2 cellular contexts compared by ENCODE assay signal in genomic region chr1:205270764-205271163, GRCh38.
TF ChIP-seq lines count a peak whose summit lies in the region.

No MANE protein-coding gene starts in this region.

TF ChIP-seq in SK-N-SH, 30 proteins besides CTCF, POLR2A, EP300 and RAD21 (continued from another document):
- TF ChIP-seq ZBTB33 (IDR thresholded peaks at IDR 0.05; ENCODE audit: borderline replicate concordance, low read depth) (no peak), NFIC (IDR thresholded peaks at IDR 0.05; ENCODE audit: borderline replicate concordance) (no peak), FOXJ3 (CRISPR knock-in tag; IDR thresholded peaks at IDR 0.05) (no peak), TEAD4 (IDR thresholded peaks at IDR 0.05; ENCODE audit: borderline replicate concordance, insufficient read depth) (no peak), RXRA (IDR thresholded peaks at IDR 0.05; ENCODE audit: borderline replicate concordance, low read depth) (no peak), USF2 (IDR thresholded peaks at IDR 0.05; ENCODE audit: borderline replicate concordance, low read depth, low read length) (no peak), POLR2AphosphoS5 (IDR thresholded peaks at IDR 0.05; ENCODE audit: low read depth, low read length) (no peak), PBX3 (IDR thresholded peaks at IDR 0.05) (no peak), TCF12 (IDR thresholded peaks at IDR 0.05) (no peak), MEF2A (IDR thresholded peaks at IDR 0.05; ENCODE audit: borderline replicate concordance, low read depth) (no peak; the same call in 1 of the 2 replicates), ELF1 (IDR thresholded peaks at IDR 0.05) (no peak), JUND (IDR thresholded peaks at IDR 0.05) (no peak), REST (IDR thresholded peaks at IDR 0.05; ENCODE audit: low read depth, low read length) (no peak), MXI1 (IDR thresholded peaks at IDR 0.05; ENCODE audit: low read depth, low read length) (no peak)
TF ChIP-seq in SK-N-SH: peak in this region for 0.

TF ChIP-seq in SK-N-SH treated with all-trans-retinoic acid at 6 μM for 48 hours, 23 proteins besides CTCF, POLR2A, EP300 and RAD21 (continued from another document):
- TF ChIP-seq TSHZ2 (CRISPR knock-in tag; IDR thresholded peaks at IDR 0.05), result no peak
- no peak for TF ChIP-seq CSRNP3 (CRISPR knock-in tag; IDR thresholded peaks at IDR 0.05)
- TF ChIP-seq RARB (CRISPR knock-in tag; IDR thresholded peaks at IDR 0.05), result no peak
- TF ChIP-seq GLIS3 (CRISPR knock-in tag; IDR thresholded peaks at IDR 0.05), result no peak
- TF ChIP-seq ZNF8 (CRISPR knock-in tag; IDR thresholded peaks at IDR 0.05), result no peak
- TF ChIP-seq BACH2 (CRISPR knock-in tag; IDR thresholded peaks at IDR 0.05; ENCODE audit: borderline replicate concordance), result no peak
- no peak for TF ChIP-seq PPARA (CRISPR knock-in tag; IDR thresholded peaks at IDR 0.05; ENCODE audit: borderline replicate concordance)
- no peak for TF ChIP-seq ARNTL (CRISPR knock-in tag; IDR thresholded peaks at IDR 0.05; ENCODE audit: borderline replicate concordance, low read depth)
- TF ChIP-seq POU6F1 (CRISPR knock-in tag; IDR thresholded peaks at IDR 0.05; ENCODE audit: borderline replicate concordance, low read depth), result no peak
- TF ChIP-seq ISL1 (CRISPR knock-in tag; IDR thresholded peaks at IDR 0.05), result no peak
